ENCODE assay signal across 33 cellular contexts in genomic region chr12:99648183-99648582, GRCh38. TPM values are rescaled to one million over a fixed set of nuclear protein-coding genes. Genes with fewer than 3 reads are reported as not detected.
"Had no signal": no experiment of that assay in that cellular context is flagged by ENCODE, and none has a peak within 500 bp of the region (broad histone marks: within the 10 kb centered on the region; RNA-seq: fewer than 3 reads in every experiment).

No MANE protein-coding gene starts in this region.

- H3K4me1 ChIP-seq: ascending aorta had no signal

- H3K9me3 ChIP-seq: ascending aorta had no signal

- H3K4me3 ChIP-seq: ascending aorta, cardiac muscle cell had no signal

- H3K27me3 ChIP-seq: ascending aorta, cardiac muscle cell had no signal

- DNase-seq: activated B cell treated with CpG ODN at 0.5 μM for 24 hours; activated CD4-positive, alpha-beta memory T cell treated with anti-CD3 and anti-CD28 coated beads for 36 hours; activated CD4-positive, alpha-beta T cell treated with anti-CD3 and anti-CD28 coated beads for 4 hours; activated CD4-positive, alpha-beta T cell treated with anti-CD3 and anti-CD28 coated beads, Interleukin-2, amount 10 ng/mL, durations not matched to agents 24 days and 14 days; activated CD4-positive, alpha-beta T cell treated with anti-CD3 and anti-CD28 coated beads, Interleukin-2, amount 50 U/mL, for 1 hour; activated CD4-positive, alpha-beta T cell treated with anti-CD3 and anti-CD28 coated beads, Interleukin-2, amount 50 U/mL, for 4 hours; activated CD4-positive, CD25-positive, alpha-beta regulatory T cell treated with anti-CD3 and anti-CD28 coated beads, Interleukin-2, amount 50 U/mL, for 72 hours; activated CD8-positive, alpha-beta memory T cell treated with anti-CD3 and anti-CD28 coated beads, Interleukin-2, amount 50 U/mL, for 4 hours; activated CD8-positive, alpha-beta T cell treated with anti-CD3 and anti-CD28 coated beads for 36 hours; activated effector memory CD4-positive, alpha-beta T cell treated with anti-CD3 and anti-CD28 coated beads, Interleukin-2, amount 50 U/mL, for 16 hours; activated gamma-delta T cell treated with Interleukin-2 at 50 U/mL for 16 hours; activated naive CD4-positive, alpha-beta T cell; activated naive CD4-positive, alpha-beta T cell treated with anti-CD3 and anti-CD28 coated beads, Interleukin-2, amount 10 ng/mL, durations not matched to agents 7 days and 5 days; activated naive CD8-positive, alpha-beta T cell treated with anti-CD3 and anti-CD28 coated beads, Interleukin-2, amount 10 ng/mL, durations not matched to agents 7 days and 5 days; activated naive CD8-positive, alpha-beta T cell treated with anti-CD3 and anti-CD28 coated beads, Interleukin-2, amount 50 U/mL, for 24 hours; activated T-cell treated with anti-CD3 and anti-CD28 coated beads for 4 hours; activated T-cell treated with anti-CD3 and anti-CD28 coated beads, Interleukin-2, amount 50 U/mL, for 1 hour; activated T-cell treated with anti-CD3 and anti-CD28 coated beads, Interleukin-2, amount 50 U/mL, for 4 hours; activated T-cell treated with anti-CD3 and anti-CD28 coated beads, Interleukin-2, amount 50 U/mL, for 72 hours; amygdala; anterior cingulate cortex; caudate nucleus; cerebellar nuclear complex; T-helper 1 cell; T-helper 2 cell; T-helper 9 cell had no signal

- H3K27ac ChIP-seq: ascending aorta, cardiac muscle cell, VCaP had no signal

- ATAC-seq: activated CD8-positive, alpha-beta T cell treated with anti-CD3 and anti-CD28 coated beads for 36 hours; activated naive CD8-positive, alpha-beta T cell treated with anti-CD3 and anti-CD28 coated beads, Interleukin-2, amount 50 U/mL, for 24 hours; activated T-cell treated with anti-CD3 and anti-CD28 coated beads, Interleukin-2, amount 50 U/mL, for 4 hours; activated T-cell treated with anti-CD3 and anti-CD28 coated beads, Interleukin-2, amount 50 U/mL, for 72 hours; activated T-helper 17 cell treated with anti-CD3 and anti-CD28 coated beads, Interleukin-2, amount 50 U/mL, for 72 hours had no signal

- H3K36me3 ChIP-seq: cardiac muscle cell had no signal

RNA-seq across cellular contexts. Expression of gene GARIN6, which starts 0.6 kb away (rescaled TPM):
- total RNA-seq: activated B cell treated with CpG ODN at 0.5 μM for 24 hours; activated CD4-positive, alpha-beta memory T cell treated with anti-CD3 and anti-CD28 coated beads for 36 hours; activated CD4-positive, alpha-beta T cell treated with anti-CD3 and anti-CD28 coated beads, Interleukin-2, amount 10 ng/mL, durations not matched to agents 24 days and 14 days; activated CD8-positive, alpha-beta memory T cell treated with anti-CD3 and anti-CD28 coated beads for 36 hours; activated CD8-positive, alpha-beta T cell treated with anti-CD3 and anti-CD28 coated beads for 36 hours; activated naive CD8-positive, alpha-beta T cell treated with anti-CD3 and anti-CD28 coated beads, Interleukin-2, amount 10 ng/mL, durations not matched to agents 7 days and 5 days; activated T-cell treated with anti-CD3 and anti-CD28 coated beads, Interleukin-2, amount 50 U/mL, for 4 hours; activated T-cell treated with anti-CD3 and anti-CD28 coated beads, Interleukin-2, amount 50 U/mL, for 72 hours; activated T-helper 1 cell treated with anti-CD3 and anti-CD28 coated beads, Interleukin-12 subunit alpha, Interleukin-12 subunit beta, Interleukin-2, Interleukin-4 antibody, amounts not matched to agents 30 ng/mL and 10 ng/mL and 1 ng/mL, durations not matched to agents 14 hours and 24 hours and 36 hours; activated T-helper 17 cell treated with anti-CD3 and anti-CD28 coated beads, Interleukin-2, amount 50 U/mL, for 72 hours; ascending aorta; bronchial epithelial cell; cardiac muscle cell had no signal
